9 cellular contexts compared by ENCODE assay signal in the genomic region with DNA sequence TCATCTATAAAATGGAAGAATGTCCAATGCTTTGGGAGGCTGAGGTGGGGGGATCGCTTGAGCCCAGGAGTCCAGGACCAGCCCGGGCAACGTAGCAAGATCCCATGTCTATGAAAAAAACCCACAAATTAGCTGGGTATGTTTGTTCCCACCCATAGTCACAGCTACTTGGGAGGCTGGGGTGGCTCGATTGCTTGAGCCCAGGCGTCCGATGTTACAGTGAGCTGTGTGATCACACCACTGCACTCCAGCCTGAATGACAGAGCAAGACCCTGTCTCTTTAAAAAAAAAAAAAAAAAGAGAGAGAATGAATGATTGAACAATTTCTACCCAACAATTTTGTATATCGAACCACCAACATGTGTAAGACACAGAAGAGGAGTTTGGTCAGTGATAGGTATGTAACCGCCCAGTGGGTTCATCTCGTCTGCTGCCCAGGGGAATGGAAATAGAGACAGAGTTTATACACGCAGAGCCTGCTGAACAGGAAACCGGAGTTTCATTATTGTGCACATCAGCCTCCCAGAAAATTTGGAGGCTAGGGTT. TPM values are rescaled to one million over a fixed set of nuclear protein-coding genes. Genes with fewer than 3 reads are reported as not detected.
DNase-seq lines count a peak whose midpoint lies in the region; ATAC-seq lines count a peak whose summit lies in the region.
"Had no signal": no experiment of that assay in that cellular context is flagged by ENCODE, and none has a peak within 500 bp of the region (broad histone marks: within the 10 kb centered on the region; RNA-seq: fewer than 3 reads in every experiment).

No MANE protein-coding gene starts in this region.

- peak overlapping the region; percentile 67 for H3K4me3 Mint-ChIP-seq in activated T-cell treated with anti-CD3 and anti-CD28 coated beads, Interleukin-2, amount 50 U/mL, for 4 hours
- H3K4me3 Mint-ChIP-seq in activated naive CD8-positive, alpha-beta T cell treated with anti-CD3 and anti-CD28 coated beads, Interleukin-2, amount 10 ng/mL, durations not matched to agents 7 days and 5 days, result peak overlapping the region; percentile 73
- H3K4me3 Mint-ChIP-seq in memory B cell, result peak overlapping the region; percentile 93

- no peak for DNase-seq in activated T-cell treated with anti-CD3 and anti-CD28 coated beads, Interleukin-2, amount 50 U/mL, for 4 hours
- no peak for DNase-seq in activated T-cell treated with anti-CD3 and anti-CD28 coated beads for 4 hours
- DNase-seq in activated naive CD8-positive, alpha-beta T cell treated with anti-CD3 and anti-CD28 coated beads, Interleukin-2, amount 10 ng/mL, durations not matched to agents 7 days and 5 days, result no peak
- DNase-seq in memory B cell (ENCODE audit: low spot score in 2 of 2), result no peak
- DNase-seq in EL, result no peak
- no peak for DNase-seq in D341Med (ENCODE audit: low spot score)
- DNase-seq: NCI-H2171 had no signal

- no peaks in the 10 kb centered on the region for H3K36me3 ChIP-seq in thymus (ENCODE audit: control insufficient read depth, insufficient read depth)

- H3K4me1 Mint-ChIP-seq in activated T-cell treated with anti-CD3 and anti-CD28 coated beads, Interleukin-2, amount 50 U/mL, for 4 hours (ENCODE audit: low read depth), result peaks cover 18% of the 10 kb centered on the region
- H3K4me1 Mint-ChIP-seq in activated naive CD8-positive, alpha-beta T cell treated with anti-CD3 and anti-CD28 coated beads, Interleukin-2, amount 10 ng/mL, durations not matched to agents 7 days and 5 days, result peaks cover 12% of the 10 kb centered on the region
- H3K4me1 Mint-ChIP-seq in memory B cell, result peaks cover 7% of the 10 kb centered on the region

- peaks cover 5% of the 10 kb centered on the region for H3K4me1 ChIP-seq in thymus (ENCODE audit: control insufficient read depth, insufficient read depth, low read length)

- no peak for ATAC-seq in activated T-cell treated with anti-CD3 and anti-CD28 coated beads, Interleukin-2, amount 50 U/mL, for 4 hours
- ATAC-seq in activated naive CD8-positive, alpha-beta T cell treated with anti-CD3 and anti-CD28 coated beads, Interleukin-2, amount 10 ng/mL, durations not matched to agents 7 days and 5 days (ENCODE audit: low read depth), result no peak
- no peak for ATAC-seq in memory B cell (ENCODE audit: low read depth)
- ATAC-seq in GM19351 (IDR thresholded peaks at IDR 0.05; ENCODE audit: unreplicated experiment), result no peak

- peak overlapping the region; percentile 84 for H3K27ac Mint-ChIP-seq in activated naive CD8-positive, alpha-beta T cell treated with anti-CD3 and anti-CD28 coated beads, Interleukin-2, amount 10 ng/mL, durations not matched to agents 7 days and 5 days
- peak overlapping the region; percentile 98 for H3K27ac Mint-ChIP-seq in memory B cell

- no peaks in the 10 kb centered on the region for H3K27me3 ChIP-seq in thymus (ENCODE audit: control insufficient read depth, insufficient read depth)

- no peaks in the 10 kb centered on the region for H3K9me3 Mint-ChIP-seq in activated T-cell treated with anti-CD3 and anti-CD28 coated beads, Interleukin-2, amount 50 U/mL, for 4 hours
- H3K9me3 Mint-ChIP-seq in activated naive CD8-positive, alpha-beta T cell treated with anti-CD3 and anti-CD28 coated beads, Interleukin-2, amount 10 ng/mL, durations not matched to agents 7 days and 5 days, result no peaks in the 10 kb centered on the region
- H3K9me3 Mint-ChIP-seq in memory B cell, result peaks cover 2% of the 10 kb centered on the region

- H3K27me3 Mint-ChIP-seq in activated T-cell treated with anti-CD3 and anti-CD28 coated beads, Interleukin-2, amount 50 U/mL, for 4 hours (ENCODE audit: low read depth), result no peaks in the 10 kb centered on the region
- no peaks in the 10 kb centered on the region for H3K27me3 Mint-ChIP-seq in activated naive CD8-positive, alpha-beta T cell treated with anti-CD3 and anti-CD28 coated beads, Interleukin-2, amount 10 ng/mL, durations not matched to agents 7 days and 5 days
- no peaks in the 10 kb centered on the region for H3K27me3 Mint-ChIP-seq in memory B cell

- WGBS in thymus, result 96% methylated on average over 11 of the region's 11 CpGs

- H3K27ac ChIP-seq in thymus (ENCODE audit: low read depth), result peak overlapping the region; percentile 52

- POLR2A ChIA-PET in activated naive CD8-positive, alpha-beta T cell treated with anti-CD3 and anti-CD28 coated beads, Interleukin-2, amount 10 ng/mL, durations not matched to agents 7 days and 5 days (lab: Charles Lee), result interaction anchor here (0.8 to 1.6 kb wide), 10 partner anchors 10 to 152 kb away, joined by 3 to 21 read pairs (median 6); a partner anchor contains a TSS

- peak overlapping the region; percentile 43 for H3K4me3 ChIP-seq in thymus (ENCODE audit: low read length)

- H3K36me3 Mint-ChIP-seq in activated T-cell treated with anti-CD3 and anti-CD28 coated beads, Interleukin-2, amount 50 U/mL, for 4 hours (ENCODE audit: insufficient read depth), result no peaks in the 10 kb centered on the region
- H3K36me3 Mint-ChIP-seq in activated naive CD8-positive, alpha-beta T cell treated with anti-CD3 and anti-CD28 coated beads, Interleukin-2, amount 10 ng/mL, durations not matched to agents 7 days and 5 days, result no peaks in the 10 kb centered on the region
- peaks cover 2% of the 10 kb centered on the region for H3K36me3 Mint-ChIP-seq in memory B cell

- no peaks in the 10 kb centered on the region for H3K9me3 ChIP-seq in thymus (ENCODE audit: control insufficient read depth)

RNA-seq across cellular contexts. Expression of a gene that starts 26.2 kb away (rescaled TPM):
- total RNA-seq in activated T-cell treated with anti-CD3 and anti-CD28 coated beads, Interleukin-2, amount 50 U/mL, for 4 hours, result 10 to 100 TPM; 28.7 to 36.3 (median 32.1) TPM
- total RNA-seq in activated naive CD8-positive, alpha-beta T cell treated with anti-CD3 and anti-CD28 coated beads, Interleukin-2, amount 10 ng/mL, durations not matched to agents 7 days and 5 days, result 10 to 100 TPM; 59.5 to 63.2 TPM
- 69.2 TPM for polyA plus RNA-seq in thymus

RNA-seq across cellular contexts. Expression of a gene that starts 36.8 kb away (rescaled TPM):
- 10 to 100 TPM; 11.4 to 15.0 (median 15.0) TPM for total RNA-seq in activated T-cell treated with anti-CD3 and anti-CD28 coated beads, Interleukin-2, amount 50 U/mL, for 4 hours
- total RNA-seq in activated naive CD8-positive, alpha-beta T cell treated with anti-CD3 and anti-CD28 coated beads, Interleukin-2, amount 10 ng/mL, durations not matched to agents 7 days and 5 days, result 10 to 100 TPM; 39.4 to 41.5 TPM
- polyA plus RNA-seq in thymus, result 272 TPM
